Comparison of ENCODE assay signal across 10 cellular contexts in the genomic region with DNA sequence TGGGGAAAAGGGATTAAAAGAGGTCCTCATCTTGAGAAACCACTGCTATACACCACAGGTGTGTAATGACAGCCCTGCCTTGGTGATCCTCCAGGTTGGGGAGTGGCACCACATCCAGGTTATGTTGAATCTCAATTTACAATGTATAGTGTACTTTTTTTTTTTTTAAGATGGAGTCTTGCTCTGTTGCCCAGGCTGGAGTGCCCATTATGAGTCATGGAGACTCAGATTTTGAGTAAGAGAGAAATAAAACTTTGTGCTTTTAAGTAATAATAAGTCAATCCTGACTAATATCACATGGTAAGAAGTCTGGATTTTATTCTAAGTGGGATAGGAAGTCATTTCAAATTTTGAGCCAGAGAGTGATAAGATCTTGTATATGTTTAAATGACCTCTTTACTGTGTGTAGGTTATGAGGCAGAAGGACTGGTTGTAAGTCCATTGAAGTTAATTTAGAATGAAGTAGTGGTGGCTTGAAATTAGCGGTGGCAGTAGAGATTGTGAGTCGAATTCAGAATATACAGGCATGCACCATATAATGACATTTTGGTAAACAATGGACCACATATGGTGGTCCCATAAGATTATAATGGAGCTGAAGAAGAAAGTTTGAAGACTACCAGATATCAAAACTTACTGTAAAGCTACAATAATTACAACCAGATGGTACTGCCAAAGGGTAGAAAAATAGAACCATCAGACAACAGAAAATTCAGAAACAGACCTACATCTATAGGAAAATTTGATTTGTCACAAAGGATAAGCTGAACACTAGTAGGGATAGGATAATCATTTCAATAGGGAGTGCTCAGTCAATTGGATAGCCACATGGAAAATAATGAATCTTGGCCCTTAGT.
DNase-seq lines count a peak whose midpoint lies in the region; ATAC-seq, FAIRE-seq and TF ChIP-seq lines count a peak whose summit lies in the region.
"Had no signal": no experiment of that assay in that cellular context is flagged by ENCODE, and none has a peak within 500 bp of the region (broad histone marks: within the 10 kb centered on the region; RNA-seq: fewer than 3 reads in every experiment).

No MANE protein-coding gene starts in this region.

- no peaks in the 10 kb centered on the region for H3K36me3 ChIP-seq in RWPE2 (ENCODE audit: low read depth)
- H3K36me3 ChIP-seq: vagina had no signal

- no peak for FAIRE-seq in H54 (lab: Jason Lieb, UNC)

- no peaks in the 10 kb centered on the region for H3K27me3 ChIP-seq in RWPE2 (ENCODE audit: insufficient read depth, poor library complexity, severe bottlenecking)
- H3K27me3 ChIP-seq: vagina had no signal

- H3K4me1 Mint-ChIP-seq in activated T-cell treated with anti-CD3 and anti-CD28 coated beads, Interleukin-2, amount 50 U/mL, for 24 hours (ENCODE audit: low read depth) = peaks cover 60% of the 10 kb centered on the region
- peaks cover 45% of the 10 kb centered on the region for H3K4me1 Mint-ChIP-seq in stimulated activated memory B cell treated with anti-CD40 and anti-IgM and Interleukin-4, amounts not matched to agents 10 μg/mL and 1 μg/mL and 100 μg/mL, for 72 hours

- no peak for TF ChIP-seq CTCF in RWPE2 (IDR thresholded peaks at IDR 0.05; ENCODE audit: poor library complexity, severe bottlenecking)
- TF ChIP-seq CTCF in epithelial cell of esophagus (IDR thresholded peaks at IDR 0.05; ENCODE audit: insufficient read depth, low read depth, low read length, missing control alignments) = no peak

- ATAC-seq in RWPE2 (ENCODE audit: low read depth) = no peak
- ATAC-seq in stimulated activated memory B cell treated with anti-CD40 and anti-IgM and Interleukin-4, amounts not matched to agents 10 μg/mL and 1 μg/mL and 100 μg/mL, for 72 hours = no peak
- no peak for ATAC-seq in HG02973 (IDR thresholded peaks at IDR 0.05; ENCODE audit: unreplicated experiment)

- TF ChIP-seq POLR2A in H54 (IDR thresholded peaks at IDR 0.05; ENCODE audit: low read depth, low read length) = no peak

- no peaks in the 10 kb centered on the region for H3K9me3 ChIP-seq in RWPE2 (ENCODE audit: severe bottlenecking)
- H3K9me3 ChIP-seq: vagina had no signal

- peaks cover 7% of the 10 kb centered on the region for H3K9me3 Mint-ChIP-seq in activated T-cell treated with anti-CD3 and anti-CD28 coated beads, Interleukin-2, amount 50 U/mL, for 24 hours
- H3K9me3 Mint-ChIP-seq in stimulated activated memory B cell treated with anti-CD40 and anti-IgM and Interleukin-4, amounts not matched to agents 10 μg/mL and 1 μg/mL and 100 μg/mL, for 72 hours = no peaks in the 10 kb centered on the region

- no peaks in the 10 kb centered on the region for H3K27me3 Mint-ChIP-seq in activated T-cell treated with anti-CD3 and anti-CD28 coated beads, Interleukin-2, amount 50 U/mL, for 24 hours
- no peaks in the 10 kb centered on the region for H3K27me3 Mint-ChIP-seq in stimulated activated memory B cell treated with anti-CD40 and anti-IgM and Interleukin-4, amounts not matched to agents 10 μg/mL and 1 μg/mL and 100 μg/mL, for 72 hours
- H3K27me3 Mint-ChIP-seq: naive thymus-derived CD4-positive, alpha-beta T cell had no signal

- H3K36me3 Mint-ChIP-seq in activated T-cell treated with anti-CD3 and anti-CD28 coated beads, Interleukin-2, amount 50 U/mL, for 24 hours (ENCODE audit: low read depth) = peaks cover 50% of the 10 kb centered on the region
- peaks cover 33% of the 10 kb centered on the region for H3K36me3 Mint-ChIP-seq in stimulated activated memory B cell treated with anti-CD40 and anti-IgM and Interleukin-4, amounts not matched to agents 10 μg/mL and 1 μg/mL and 100 μg/mL, for 72 hours

- peak overlapping the region; percentile 53 for H3K27ac ChIP-seq in RWPE2 (ENCODE audit: poor library complexity, severe bottlenecking)

- peak overlapping the region; percentile 59 for H3K4me3 Mint-ChIP-seq in activated T-cell treated with anti-CD3 and anti-CD28 coated beads, Interleukin-2, amount 50 U/mL, for 24 hours
- H3K4me3 Mint-ChIP-seq in stimulated activated memory B cell treated with anti-CD40 and anti-IgM and Interleukin-4, amounts not matched to agents 10 μg/mL and 1 μg/mL and 100 μg/mL, for 72 hours = no peak overlapping the region

- peaks cover 30% of the 10 kb centered on the region for H3K4me1 ChIP-seq in RWPE2 (ENCODE audit: insufficient read depth, poor library complexity, severe bottlenecking)

- H3K27ac Mint-ChIP-seq in activated T-cell treated with anti-CD3 and anti-CD28 coated beads, Interleukin-2, amount 50 U/mL, for 24 hours = peak overlapping the region; percentile 97
- peak overlapping the region; percentile 100 for H3K27ac Mint-ChIP-seq in stimulated activated memory B cell treated with anti-CD40 and anti-IgM and Interleukin-4, amounts not matched to agents 10 μg/mL and 1 μg/mL and 100 μg/mL, for 72 hours

- H3K4me3 ChIP-seq in RWPE2 (ENCODE audit: severe bottlenecking) (no peak overlapping the region), epithelial cell of esophagus (ENCODE audit: low read length) (no peak overlapping the region)
- H3K4me3 ChIP-seq: vagina had no signal

- DNase-seq in activated T-cell treated with anti-CD3 and anti-CD28 coated beads, Interleukin-2, amount 50 U/mL, for 24 hours = no peak
- no peak for DNase-seq in activated T-cell treated with anti-CD3 and anti-CD28 coated beads, Interleukin-2, amount 50 U/mL, for 1 hour
- no peak for DNase-seq in RWPE2 (ENCODE audit: low spot score)
- peak; percentile 43 for DNase-seq in epithelial cell of esophagus (ENCODE audit: low read depth)
- no peak for DNase-seq in activated gamma-delta T cell treated with Interleukin-2 at 50 U/mL for 16 hours
- DNase-seq in H54 (ENCODE audit: insufficient read length, low spot score) = no peak
